ENCODE assay signal across 1 cellular context in the genomic region with DNA sequence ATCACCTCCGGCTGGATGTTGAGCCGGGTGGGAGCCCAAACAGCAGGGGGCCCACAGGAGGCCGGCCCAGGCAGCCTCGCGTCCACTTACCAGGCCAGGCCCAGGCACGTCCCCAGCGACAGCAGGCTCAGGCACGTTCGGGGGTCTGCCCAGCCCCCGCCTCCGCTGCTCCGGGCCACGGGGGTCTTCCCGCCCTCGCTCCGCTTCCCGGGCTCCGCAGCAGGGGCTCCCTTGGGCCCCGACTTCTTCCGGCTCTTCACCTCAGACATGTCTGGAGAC.
TF ChIP-seq lines count a peak whose summit lies in the region.

No MANE protein-coding gene starts in this region.

TF ChIP-seq in K562, 482 proteins besides CTCF, POLR2A, EP300 and RAD21:
- TF ChIP-seq HMGXB4 (CRISPR knock-in tag; IDR thresholded peaks at IDR 0.05) (0 out of 2 replicates have a peak, but pooled peaks have one; percentile 9), GATAD2B (IDR thresholded peaks at IDR 0.05; ENCODE audit: borderline replicate concordance) (0 out of 2 replicates have a peak, but pooled peaks have one; percentile 18), TAF1 (IDR thresholded peaks at IDR 0.05; ENCODE audit: control insufficient read depth, extremely low read depth, insufficient read depth, low read length, severe bottlenecking) (peak; percentile 31), ZNF263 (CRISPR knock-in tag; IDR thresholded peaks at IDR 0.05; ENCODE audit: borderline replicate concordance) (0 out of 2 replicates have a peak, but pooled peaks have one; percentile 40), ZNF644 (tag; IDR thresholded peaks at IDR 0.05; ENCODE audit: low read depth) (no peak), CEBPG (CRISPR knock-in tag; IDR thresholded peaks at IDR 0.05) (no peak), CEBPG (tag; conservative IDR thresholded peaks at IDR 0.05 in 1 of 2, IDR thresholded peaks at IDR 0.05 in 1 of 2) (no peak), ZBTB7A (IDR thresholded peaks at IDR 0.05; ENCODE audit: borderline replicate concordance, control insufficient read depth, low read depth, low read length) (peak; percentile 89; the same call in 1 of the 2 replicates), GABPA (tag; conservative IDR thresholded peaks at IDR 0.05; ENCODE audit: low read depth) (0 out of 2 replicates have a peak, but pooled peaks have one; percentile 1), SP2 (IDR thresholded peaks at IDR 0.05; ENCODE audit: extremely low read depth, low read depth, low read length, poor library complexity, severe bottlenecking) (no peak), NR0B1 (IDR thresholded peaks at IDR 0.05; ENCODE audit: partially characterized antibody) (no peak), POLR2B (IDR thresholded peaks at IDR 0.05; ENCODE audit: low read depth, partially characterized antibody) (peak; percentile 41), GABPB1 (CRISPR knock-in tag; IDR thresholded peaks at IDR 0.05) (peak; percentile 54; the same call in 1 of the 2 replicates), RB1 (IDR thresholded peaks at IDR 0.05; ENCODE audit: low read depth) (peak; percentile 37; the same call in 1 of the 2 replicates), ZFP36 (IDR thresholded peaks at IDR 0.05; ENCODE audit: low read depth, low read length, partially characterized antibody) (no peak), TCFL5 (CRISPR knock-in tag; conservative IDR thresholded peaks at IDR 0.05) (no peak), TGIF2 (CRISPR knock-in tag; IDR thresholded peaks at IDR 0.05) (0 out of 2 replicates have a peak, but pooled peaks have one; percentile 11), PHF20 (IDR thresholded peaks at IDR 0.05; ENCODE audit: partially characterized antibody) (no peak), SUPT5H (IDR thresholded peaks at IDR 0.05) (peak; percentile 11), ATF1 (CRISPR knock-in tag; IDR thresholded peaks at IDR 0.05) (no peak), ATF1 (tag; IDR thresholded peaks at IDR 0.05) (peak; percentile 43; the same call in 1 of the 2 replicates), EP400 (IDR thresholded peaks at IDR 0.05) (peak; percentile 65; the same call in 1 of the 2 replicates), NR2C2 (CRISPR knock-in tag; IDR thresholded peaks at IDR 0.05) (0 out of 2 replicates have a peak, but pooled peaks have one; percentile 50), NR2C2 (tag; IDR thresholded peaks at IDR 0.05) (no peak), MED1 (CRISPR knock-in tag; IDR thresholded peaks at IDR 0.05; ENCODE audit: borderline replicate concordance) (no peak), ZFX (CRISPR knock-in tag; IDR thresholded peaks at IDR 0.05) (peak; percentile 86), CC2D1A (IDR thresholded peaks at IDR 0.05) (no peak), OTX1 (CRISPR knock-in tag; IDR thresholded peaks at IDR 0.05) (no peak), MBD2 (IDR thresholded peaks at IDR 0.05; ENCODE audit: borderline replicate concordance, low read depth) (0 out of 2 replicates have a peak, but pooled peaks have one; percentile 28), CREB1 (IDR thresholded peaks at IDR 0.05) (no peak), CREB1 (CRISPR knock-in tag; IDR thresholded peaks at IDR 0.05) (no peak), ZNF740 (CRISPR knock-in tag; IDR thresholded peaks at IDR 0.05) (peak; percentile 26; the same call in 1 of the 2 replicates), ZNF740 (tag; IDR thresholded peaks at IDR 0.05) (no peak), RBBP5 (IDR thresholded peaks at IDR 0.05; ENCODE audit: borderline replicate concordance, insufficient read depth, low read length, poor library complexity, severe bottlenecking) (no peak), PML (IDR thresholded peaks at IDR 0.05; ENCODE audit: low read length) (peak; percentile 18; the same call in 1 of the 2 replicates), ZBTB34 (CRISPR knock-in tag; IDR thresholded peaks at IDR 0.05) (no peak), FOXP1 (CRISPR knock-in tag; IDR thresholded peaks at IDR 0.05) (peak; percentile 17; the same call in 1 of the 2 replicates), ZNF431 (CRISPR knock-in tag; IDR thresholded peaks at IDR 0.05) (peak; percentile 37; the same call in 1 of the 2 replicates), STAG1 (CRISPR knock-in tag; IDR thresholded peaks at IDR 0.05; ENCODE audit: borderline replicate concordance) (0 out of 2 replicates have a peak, but pooled peaks have one; percentile 26), PHF8 (IDR thresholded peaks at IDR 0.05; ENCODE audit: borderline replicate concordance, low read length) (peak; percentile 43; the same call in 1 of the 2 replicates)
- TF ChIP-seq, protein P1, sequence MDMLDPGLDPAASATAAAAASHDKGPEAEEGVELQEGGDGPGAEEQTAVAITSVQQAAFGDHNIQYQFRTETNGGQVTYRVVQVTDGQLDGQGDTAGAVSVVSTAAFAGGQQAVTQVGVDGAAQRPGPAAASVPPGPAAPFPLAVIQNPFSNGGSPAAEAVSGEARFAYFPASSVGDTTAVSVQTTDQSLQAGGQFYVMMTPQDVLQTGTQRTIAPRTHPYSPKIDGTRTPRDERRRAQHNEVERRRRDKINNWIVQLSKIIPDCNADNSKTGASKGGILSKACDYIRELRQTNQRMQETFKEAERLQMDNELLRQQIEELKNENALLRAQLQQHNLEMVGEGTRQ (CRISPR knock-in tag; IDR thresholded peaks at IDR 0.05): 0 out of 2 replicates have a peak, but pooled peaks have one; percentile 18
- TF ChIP-seq, protein P2, sequence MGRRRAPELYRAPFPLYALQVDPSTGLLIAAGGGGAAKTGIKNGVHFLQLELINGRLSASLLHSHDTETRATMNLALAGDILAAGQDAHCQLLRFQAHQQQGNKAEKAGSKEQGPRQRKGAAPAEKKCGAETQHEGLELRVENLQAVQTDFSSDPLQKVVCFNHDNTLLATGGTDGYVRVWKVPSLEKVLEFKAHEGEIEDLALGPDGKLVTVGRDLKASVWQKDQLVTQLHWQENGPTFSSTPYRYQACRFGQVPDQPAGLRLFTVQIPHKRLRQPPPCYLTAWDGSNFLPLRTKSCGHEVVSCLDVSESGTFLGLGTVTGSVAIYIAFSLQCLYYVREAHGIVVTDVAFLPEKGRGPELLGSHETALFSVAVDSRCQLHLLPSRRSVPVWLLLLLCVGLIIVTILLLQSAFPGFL (CRISPR knock-in tag; IDR thresholded peaks at IDR 0.05): no peak
- TF ChIP-seq, protein P3, sequence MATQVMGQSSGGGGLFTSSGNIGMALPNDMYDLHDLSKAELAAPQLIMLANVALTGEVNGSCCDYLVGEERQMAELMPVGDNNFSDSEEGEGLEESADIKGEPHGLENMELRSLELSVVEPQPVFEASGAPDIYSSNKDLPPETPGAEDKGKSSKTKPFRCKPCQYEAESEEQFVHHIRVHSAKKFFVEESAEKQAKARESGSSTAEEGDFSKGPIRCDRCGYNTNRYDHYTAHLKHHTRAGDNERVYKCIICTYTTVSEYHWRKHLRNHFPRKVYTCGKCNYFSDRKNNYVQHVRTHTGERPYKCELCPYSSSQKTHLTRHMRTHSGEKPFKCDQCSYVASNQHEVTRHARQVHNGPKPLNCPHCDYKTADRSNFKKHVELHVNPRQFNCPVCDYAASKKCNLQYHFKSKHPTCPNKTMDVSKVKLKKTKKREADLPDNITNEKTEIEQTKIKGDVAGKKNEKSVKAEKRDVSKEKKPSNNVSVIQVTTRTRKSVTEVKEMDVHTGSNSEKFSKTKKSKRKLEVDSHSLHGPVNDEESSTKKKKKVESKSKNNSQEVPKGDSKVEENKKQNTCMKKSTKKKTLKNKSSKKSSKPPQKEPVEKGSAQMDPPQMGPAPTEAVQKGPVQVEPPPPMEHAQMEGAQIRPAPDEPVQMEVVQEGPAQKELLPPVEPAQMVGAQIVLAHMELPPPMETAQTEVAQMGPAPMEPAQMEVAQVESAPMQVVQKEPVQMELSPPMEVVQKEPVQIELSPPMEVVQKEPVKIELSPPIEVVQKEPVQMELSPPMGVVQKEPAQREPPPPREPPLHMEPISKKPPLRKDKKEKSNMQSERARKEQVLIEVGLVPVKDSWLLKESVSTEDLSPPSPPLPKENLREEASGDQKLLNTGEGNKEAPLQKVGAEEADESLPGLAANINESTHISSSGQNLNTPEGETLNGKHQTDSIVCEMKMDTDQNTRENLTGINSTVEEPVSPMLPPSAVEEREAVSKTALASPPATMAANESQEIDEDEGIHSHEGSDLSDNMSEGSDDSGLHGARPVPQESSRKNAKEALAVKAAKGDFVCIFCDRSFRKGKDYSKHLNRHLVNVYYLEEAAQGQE (CRISPR knock-in tag; IDR thresholded peaks at IDR 0.05; ENCODE audit: low read depth): 0 out of 2 replicates have a peak, but pooled peaks have one; percentile 62
- TF ChIP-seq, protein P4, sequence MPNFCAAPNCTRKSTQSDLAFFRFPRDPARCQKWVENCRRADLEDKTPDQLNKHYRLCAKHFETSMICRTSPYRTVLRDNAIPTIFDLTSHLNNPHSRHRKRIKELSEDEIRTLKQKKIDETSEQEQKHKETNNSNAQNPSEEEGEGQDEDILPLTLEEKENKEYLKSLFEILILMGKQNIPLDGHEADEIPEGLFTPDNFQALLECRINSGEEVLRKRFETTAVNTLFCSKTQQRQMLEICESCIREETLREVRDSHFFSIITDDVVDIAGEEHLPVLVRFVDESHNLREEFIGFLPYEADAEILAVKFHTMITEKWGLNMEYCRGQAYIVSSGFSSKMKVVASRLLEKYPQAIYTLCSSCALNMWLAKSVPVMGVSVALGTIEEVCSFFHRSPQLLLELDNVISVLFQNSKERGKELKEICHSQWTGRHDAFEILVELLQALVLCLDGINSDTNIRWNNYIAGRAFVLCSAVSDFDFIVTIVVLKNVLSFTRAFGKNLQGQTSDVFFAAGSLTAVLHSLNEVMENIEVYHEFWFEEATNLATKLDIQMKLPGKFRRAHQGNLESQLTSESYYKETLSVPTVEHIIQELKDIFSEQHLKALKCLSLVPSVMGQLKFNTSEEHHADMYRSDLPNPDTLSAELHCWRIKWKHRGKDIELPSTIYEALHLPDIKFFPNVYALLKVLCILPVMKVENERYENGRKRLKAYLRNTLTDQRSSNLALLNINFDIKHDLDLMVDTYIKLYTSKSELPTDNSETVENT (CRISPR knock-in tag; IDR thresholded peaks at IDR 0.05): peak; percentile 64; the same call in 1 of the 2 replicates
- TF ChIP-seq, protein P5, sequence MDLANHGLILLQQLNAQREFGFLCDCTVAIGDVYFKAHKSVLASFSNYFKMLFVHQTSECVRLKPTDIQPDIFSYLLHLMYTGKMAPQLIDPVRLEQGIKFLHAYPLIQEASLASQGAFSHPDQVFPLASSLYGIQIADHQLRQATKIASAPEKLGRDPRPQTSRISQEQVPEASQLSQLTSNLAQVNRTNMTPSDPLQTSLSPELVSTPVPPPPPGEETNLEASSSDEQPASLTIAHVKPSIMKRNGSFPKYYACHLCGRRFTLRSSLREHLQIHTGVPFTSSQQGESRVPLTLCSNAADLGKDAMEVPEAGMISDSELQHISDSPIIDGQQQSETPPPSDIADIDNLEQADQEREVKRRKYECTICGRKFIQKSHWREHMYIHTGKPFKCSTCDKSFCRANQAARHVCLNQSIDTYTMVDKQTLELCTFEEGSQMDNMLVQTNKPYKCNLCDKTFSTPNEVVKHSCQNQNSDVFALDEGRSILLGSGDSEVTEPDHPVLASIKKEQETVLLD (IDR thresholded peaks at IDR 0.05): peak; percentile 19; the same call in 1 of the 2 replicates
